ENCODE assay signal across 24 cellular contexts in the genomic region with DNA sequence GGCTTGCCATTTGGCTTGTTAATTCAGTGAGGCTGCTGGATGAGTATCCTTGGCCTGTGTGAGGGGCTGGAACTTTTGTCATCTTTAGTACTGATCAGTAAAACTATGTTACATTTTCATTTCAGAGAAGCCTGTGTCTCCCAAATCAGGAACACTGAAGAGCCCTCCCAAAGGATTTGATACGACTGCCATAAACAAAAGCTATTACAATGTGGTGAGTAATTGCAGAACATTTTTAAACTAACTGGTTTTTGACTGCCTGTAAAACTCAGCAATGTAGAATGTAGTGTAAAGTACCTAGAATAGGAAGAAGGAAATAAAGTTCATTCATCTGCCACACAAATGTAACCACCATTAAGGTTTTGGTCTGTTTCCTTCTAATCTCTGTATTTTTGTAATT.
"Had no signal": no experiment of that assay in that cellular context is flagged by ENCODE, and none has a peak within 500 bp of the region (broad histone marks: within the 10 kb centered on the region; RNA-seq: fewer than 3 reads in every experiment).

No MANE protein-coding gene starts in this region.

- H3K27ac ChIP-seq: epithelial cell of prostate, esophagus muscularis mucosa, foreskin keratinocyte, left ventricle myocardium inferior, lower lobe of right lung, neural progenitor cell, ovary, right atrium auricular region, sigmoid colon, suprapubic skin, tibial artery, upper lobe of left lung, uterus had no signal

- H2AFZ ChIP-seq: neural progenitor cell had no signal

- H3K27ac Mint-ChIP-seq: dendritic cell treated with granulocyte-macrophage colony-stimulating factor and Interleukin-4, amounts not matched to agents 40 ng/mL and 50 ng/mL, for 4 days; mesothelial cell of epicardium; natural killer cell treated with Interleukin-12 subunit alpha and Interleukin-12 subunit beta and Interleukin-15 and Interleukin-18, amount 100 ng/mL, for 72 hours; neural progenitor cell had no signal

- H3K27me3 ChIP-seq: esophagus muscularis mucosa, foreskin keratinocyte, neural progenitor cell, ovary, right atrium auricular region, sigmoid colon, suprapubic skin, tibial artery, upper lobe of left lung, uterus had no signal

- H3K36me3 ChIP-seq: neural progenitor cell, ovary, right atrium auricular region, uterus had no signal

- H3K27me3 Mint-ChIP-seq: dendritic cell treated with granulocyte-macrophage colony-stimulating factor and Interleukin-4, amounts not matched to agents 40 ng/mL and 50 ng/mL, for 4 days; effector memory CD8-positive, alpha-beta T cell; memory B cell; natural killer cell treated with Interleukin-12 subunit alpha and Interleukin-12 subunit beta and Interleukin-15 and Interleukin-18, amount 100 ng/mL, for 72 hours had no signal

- H3K9me3 Mint-ChIP-seq: dendritic cell treated with granulocyte-macrophage colony-stimulating factor and Interleukin-4, amounts not matched to agents 40 ng/mL and 50 ng/mL, for 4 days; effector memory CD8-positive, alpha-beta T cell; memory B cell; mesothelial cell of epicardium; natural killer cell treated with Interleukin-12 subunit alpha and Interleukin-12 subunit beta and Interleukin-15 and Interleukin-18, amount 100 ng/mL, for 72 hours; neural progenitor cell had no signal

- H3K9me3 ChIP-seq: esophagus muscularis mucosa, left ventricle myocardium inferior, lower lobe of right lung, ovary, right atrium auricular region, sigmoid colon, suprapubic skin, tibial artery, upper lobe of left lung, uterus had no signal

- H3K4me2 ChIP-seq: neural progenitor cell had no signal

- ATAC-seq: effector memory CD8-positive, alpha-beta T cell; foreskin keratinocyte; left cardiac atrium; natural killer cell treated with Interleukin-12 subunit alpha and Interleukin-12 subunit beta and Interleukin-15 and Interleukin-18, amount 100 ng/mL, for 72 hours had no signal

- FAIRE-seq: kidney, small intestine had no signal

- H3K4me3 Mint-ChIP-seq: dendritic cell treated with granulocyte-macrophage colony-stimulating factor and Interleukin-4, amounts not matched to agents 40 ng/mL and 50 ng/mL, for 4 days; effector memory CD8-positive, alpha-beta T cell; memory B cell; mesothelial cell of epicardium; natural killer cell treated with Interleukin-12 subunit alpha and Interleukin-12 subunit beta and Interleukin-15 and Interleukin-18, amount 100 ng/mL, for 72 hours; neural progenitor cell had no signal

- H3K4me1 ChIP-seq: foreskin keratinocyte, lower lobe of right lung, upper lobe of left lung, uterus had no signal

- H3K9ac ChIP-seq: neural progenitor cell had no signal

- H3K4me3 ChIP-seq: esophagus muscularis mucosa, left ventricle myocardium inferior, lower lobe of right lung, neural progenitor cell, ovary, right atrium auricular region, sigmoid colon, suprapubic skin, tibial artery, upper lobe of left lung, uterus had no signal

- H3K4me1 Mint-ChIP-seq: mesothelial cell of epicardium had no signal

- DNase-seq: effector memory CD8-positive, alpha-beta T cell; foreskin keratinocyte; kidney; left cardiac atrium; left ventricle myocardium inferior; lower lobe of right lung; nucleus accumbens; ovary; sigmoid colon; small intestine; stimulated activated CD4-positive, alpha-beta T cell treated with anti-CD3 and anti-CD28 coated beads, Interleukin-12 subunit alpha, Interleukin-12 subunit beta, amount 100 ng/mL, for 4 hours; stimulated activated naive CD4-positive, alpha-beta T cell treated with Interleukin-2 at 50 U/mL for 16 hours; tibial artery; upper lobe of left lung; uterus had no signal
